ENCODE assay signal across 8 cellular contexts in the genomic region with DNA sequence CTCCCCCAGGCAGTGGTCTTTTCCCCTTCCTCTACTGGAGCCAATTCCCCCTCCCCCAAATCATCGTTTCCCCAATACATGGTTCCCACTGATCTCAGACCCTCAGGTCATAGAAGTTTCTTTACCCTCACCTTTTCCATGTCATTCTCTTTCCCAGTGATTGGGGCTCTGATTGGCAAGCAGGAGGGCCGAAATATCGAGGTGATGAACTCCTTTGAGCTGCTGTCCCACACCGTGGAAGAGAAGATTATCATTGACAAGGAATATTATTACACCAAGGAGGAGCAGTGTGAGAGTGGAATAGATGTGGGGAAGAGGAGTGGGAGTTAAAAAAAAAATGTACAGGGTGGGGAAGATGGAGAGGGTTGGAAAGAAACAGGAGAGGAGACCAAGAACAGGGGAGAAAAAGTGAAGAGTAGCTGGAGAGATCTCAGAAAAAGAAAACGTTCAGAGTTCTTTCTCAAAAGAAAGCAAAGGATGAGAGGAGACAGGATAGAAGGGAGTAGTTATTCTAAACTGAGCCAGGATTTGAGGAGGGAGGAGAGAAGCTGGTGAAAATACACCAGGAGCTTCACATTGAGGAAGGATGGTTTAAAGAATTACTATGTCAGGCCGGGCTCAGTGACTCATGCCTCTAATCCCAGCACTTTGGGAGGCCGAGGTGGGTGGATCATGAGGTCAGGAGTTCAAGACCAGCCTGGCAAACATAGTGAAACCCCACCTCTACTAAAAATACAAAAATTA. TPM values are rescaled to one million over a fixed set of nuclear protein-coding genes. Genes with fewer than 3 reads are reported as not detected.
A peak's percentile ranks its signal among the peaks of the same experiment; 100 is the strongest.
DNase-seq lines count a peak whose midpoint lies in the region; ATAC-seq, FAIRE-seq and TF ChIP-seq lines count a peak whose summit lies in the region.

No MANE protein-coding gene starts in this region.

- no peaks in the 10 kb centered on the region for H3K9me3 Mint-ChIP-seq in brain
- H3K9me3 Mint-ChIP-seq in mesothelial cell of epicardium: no peaks in the 10 kb centered on the region

- H3K4me1 ChIP-seq in HUES6 (ENCODE audit: control insufficient read depth, insufficient read depth, low read length): peaks cover 10% of the 10 kb centered on the region; the same call in 1 of the 2 replicates

- H3K36me3 ChIP-seq in HUES6 (ENCODE audit: control insufficient read depth, insufficient read depth, low read length): peaks cover 44% of the 10 kb centered on the region

- H3K36me3 Mint-ChIP-seq in brain: peaks cover 44% of the 10 kb centered on the region
- peaks cover 37% of the 10 kb centered on the region for H3K36me3 Mint-ChIP-seq in mesothelial cell of epicardium

- peak overlapping the region; percentile 94 to 97 (median 95) for H3K4me3 Mint-ChIP-seq in brain
- peak overlapping the region; percentile 92 for H3K4me3 Mint-ChIP-seq in mesothelial cell of epicardium

- H3K27ac Mint-ChIP-seq in brain (peak overlapping the region; percentile 89 to 97 (median 94)), mesothelial cell of epicardium (peak overlapping the region; percentile 93)

- peak overlapping the region; percentile 84 for H3K4me3 ChIP-seq in HUES6 (ENCODE audit: low read depth, low read length)

- no peaks in the 10 kb centered on the region for H3K9me3 ChIP-seq in HUES6 (ENCODE audit: control insufficient read depth, insufficient read depth, low read depth, low read length)

- H3K27ac ChIP-seq in HUES6 (ENCODE audit: low read depth, low read length): peak overlapping the region; percentile 82; the same call in 1 of the 2 replicates

- H3K4me1 Mint-ChIP-seq in brain (peaks cover 22% of the 10 kb centered on the region), mesothelial cell of epicardium (peaks cover 17% of the 10 kb centered on the region)

- no peak for FAIRE-seq in frontal cortex (lab: Jason Lieb, UNC)

- DNase-seq in A172 (ENCODE audit: low spot score) (peak; percentile 58), mesothelial cell of epicardium (ENCODE audit: low spot score in 2 of 2, unreplicated experiment in 2 of 2) (no peak), frontal cortex (ENCODE audit: low spot score in 2 of 2) (no peak), NCI-H1436 (lab: John Stamatoyannopoulos, UW) (no peak), COR-L47 (lab: John Stamatoyannopoulos, UW) (no peak)

- ATAC-seq in HG03469 (IDR thresholded peaks at IDR 0.05; ENCODE audit: unreplicated experiment): no peak

- H3K9ac ChIP-seq in HUES6 (ENCODE audit: low read length): peak overlapping the region; percentile 97

- no peaks in the 10 kb centered on the region for H3K27me3 ChIP-seq in HUES6 (ENCODE audit: control insufficient read depth, insufficient read depth, low read length)

- no peak for TF ChIP-seq CTCF in brain (conservative IDR thresholded peaks at IDR 0.05)
- no peak for TF ChIP-seq CTCF in mesothelial cell of epicardium (IDR thresholded peaks at IDR 0.05; ENCODE audit: unreplicated experiment)

- H3K27me3 Mint-ChIP-seq in brain (peaks cover 4% of the 10 kb centered on the region), mesothelial cell of epicardium (ENCODE audit: low read depth) (no peaks in the 10 kb centered on the region)

RNA-seq across cellular contexts. Expression of gene COPS6, which starts 0.9 kb away (rescaled TPM):
- 70.3 and 74.6 TPM in 2 replicates for total RNA-seq in A172 (2014; rRNA removed; shearing (Covaris generic))
- polyA plus RNA-seq in brain (ENCODE audit: insufficient read depth, low read depth, low replicate concordance): 247 TPM
- total RNA-seq in mesothelial cell of epicardium (96.4 to 103 TPM (median 97.7 TPM) in 3 replicates), frontal cortex (40.4 TPM)

RNA-seq across cellular contexts. Expression of gene ZNF3, which starts 8.1 kb away (rescaled TPM):
- 23.0 and 26.2 TPM in 2 replicates for total RNA-seq in A172 (2014; rRNA removed; shearing (Covaris generic))
- 53.2 TPM for polyA plus RNA-seq in brain (ENCODE audit: insufficient read depth, low read depth, low replicate concordance)
- total RNA-seq in mesothelial cell of epicardium: 78.6 to 85.9 TPM (median 81.1 TPM) in 3 replicates
- total RNA-seq in frontal cortex: 44.4 TPM

RNA-seq across cellular contexts. Expression of gene MCM7, which starts 11.6 kb away (rescaled TPM):
- 215 and 227 TPM in 2 replicates for total RNA-seq in A172 (2014; rRNA removed; shearing (Covaris generic))
- 233 TPM for polyA plus RNA-seq in brain (ENCODE audit: insufficient read depth, low read depth, low replicate concordance)
- 170 to 172 TPM (median 171 TPM) in 3 replicates for total RNA-seq in mesothelial cell of epicardium
- total RNA-seq in frontal cortex: 35.9 TPM

RNA-seq across cellular contexts. Expression of gene AP4M1, which starts 11.8 kb away (rescaled TPM):
- 28.6 and 66.9 TPM in 2 replicates for total RNA-seq in A172 (2014; rRNA removed; shearing (Covaris generic))
- 27.2 TPM for polyA plus RNA-seq in brain (ENCODE audit: insufficient read depth, low read depth, low replicate concordance)
- 23.5 to 26.8 TPM (median 25.6 TPM) in 3 replicates for total RNA-seq in mesothelial cell of epicardium
- total RNA-seq in frontal cortex: 24.9 TPM

RNA-seq across cellular contexts. Expression of gene TAF6, which starts 29.5 kb away (rescaled TPM):
- total RNA-seq in A172 (2014; rRNA removed; shearing (Covaris generic)): 56.2 and 57.3 TPM in 2 replicates
- polyA plus RNA-seq in brain (ENCODE audit: insufficient read depth, low read depth, low replicate concordance): 124 TPM
- total RNA-seq in mesothelial cell of epicardium (63.7 to 68.8 TPM (median 66.2 TPM) in 3 replicates), frontal cortex (17.5 TPM)
